9 cellular contexts compared by ENCODE assay signal in genomic region chr12:122862872-122863701, GRCh38. TPM values are rescaled to one million over a fixed set of nuclear protein-coding genes. Genes with fewer than 3 reads are reported as not detected.
A peak's percentile ranks its signal among the peaks of the same experiment; 100 is the strongest.
DNase-seq lines count a peak whose midpoint lies in the region; ATAC-seq and TF ChIP-seq lines count a peak whose summit lies in the region.
"Had no signal": no experiment of that assay in that cellular context is flagged by ENCODE, and none has a peak within 500 bp of the region (broad histone marks: within the 10 kb centered on the region; RNA-seq: fewer than 3 reads in every experiment).

No MANE protein-coding gene starts in this region.

- H3K9me3 Mint-ChIP-seq in memory B cell, result no peaks in the 10 kb centered on the region

- H3K4me1 Mint-ChIP-seq in memory B cell, result peaks cover 23% of the 10 kb centered on the region

- H3K9me3 ChIP-seq in BLaER1 treated with 17β-estradiol and CSF1 and Interleukin-3, amounts not matched to agents 10 nM and 100 nM (replicated peaks in 1 of 11), result no peaks in the 10 kb centered on the region
- H3K9me3 ChIP-seq in body of pancreas, result no peaks in the 10 kb centered on the region
- H3K9me3 ChIP-seq in MM.1S (replicated peaks; ENCODE audit: insufficient read depth, low read length), result no peaks in the 10 kb centered on the region

- intact Hi-C loops in body of pancreas (cut with DNase I), result no loop called here

- WGBS in body of pancreas, 2 donors, result 61 to 66% methylated on average over 6 to 11 of the region's 12 CpGs

- peaks cover 25% of the 10 kb centered on the region for H3K79me2 ChIP-seq in MM.1S (ENCODE audit: low read length)

- no peaks in the 10 kb centered on the region for H3K27me3 Mint-ChIP-seq in memory B cell

- peak overlapping the region in 5 of 11 experiments; percentile 15 to 61 (median 54); a peak in 9 of 22 replicates for H3K9ac ChIP-seq in BLaER1 treated with 17β-estradiol and CSF1 and Interleukin-3, amounts not matched to agents 10 nM and 100 nM
- no peak overlapping the region for H3K9ac ChIP-seq in MM.1S (ENCODE audit: low read length)

- ATAC-seq in body of pancreas (no peak), memory B cell (ENCODE audit: low read depth) (peak; percentile 52), HG02678 (IDR thresholded peaks at IDR 0.05; ENCODE audit: unreplicated experiment) (no peak), GM18873 (IDR thresholded peaks at IDR 0.05; ENCODE audit: low FRiP score, unreplicated experiment) (no peak)

- peak overlapping the region in 1 of 10 experiments; percentile 0; a peak in 1 of 20 replicates for H3K4me3 ChIP-seq in BLaER1 treated with 17β-estradiol and CSF1 and Interleukin-3, amounts not matched to agents 10 nM and 100 nM
- no peak overlapping the region for H3K4me3 ChIP-seq in body of pancreas
- H3K4me3 ChIP-seq in MM.1S (ENCODE audit: low read length), result no peak overlapping the region

- H4K20me1 ChIP-seq in BLaER1 treated with 17β-estradiol and CSF1 and Interleukin-3, amounts not matched to agents 10 nM and 100 nM, result peaks cover 34 to 88% (median 70%) of the 10 kb centered on the region in 11 experiments; a peak in 21 of 22 replicates
- no peaks in the 10 kb centered on the region for H4K20me1 ChIP-seq in MM.1S (ENCODE audit: insufficient read depth, low read length)

- 0 out of 2 replicates have a peak, but pooled peaks cover 5% of the 10 kb centered on the region for H3F3A ChIP-seq in MM.1S (ENCODE audit: insufficient read depth, low read length)

- DNase-seq in NCI-H187 (lab: John Stamatoyannopoulos, UW) (peak; percentile 77 to 90), body of pancreas (peak in 3 of 4 donors; percentile 41 to 68 (median 58)), memory B cell (ENCODE audit: low spot score in 2 of 2) (no peak), MM.1S (no peak)
- no peak for DNase-seq in activated CD8-positive, alpha-beta memory T cell treated with anti-CD3 and anti-CD28 coated beads, Interleukin-2, amount 50 U/mL, for 48 hours

- H3K27ac Mint-ChIP-seq in memory B cell, result peak overlapping the region; percentile 31

- H3K36me3 Mint-ChIP-seq in memory B cell, result peaks cover 7% of the 10 kb centered on the region

- no peak overlapping the region for H2AFZ ChIP-seq in MM.1S (ENCODE audit: low read length)

- no peaks in the 10 kb centered on the region for H3K9me2 ChIP-seq in MM.1S (replicated peaks; ENCODE audit: insufficient read depth, low read length)

- peak overlapping the region; percentile 13 to 92 (median 70); a peak in 19 of 22 replicates for H3K4me2 ChIP-seq in BLaER1 treated with 17β-estradiol and CSF1 and Interleukin-3, amounts not matched to agents 10 nM and 100 nM
- no peak overlapping the region for H3K4me2 ChIP-seq in MM.1S (ENCODE audit: low read depth, low read length)

- H3K4me1 ChIP-seq in BLaER1 treated with 17β-estradiol and CSF1 and Interleukin-3, amounts not matched to agents 10 nM and 100 nM, result peaks cover 52 to 90% (median 77%) of the 10 kb centered on the region in 10 experiments
- H3K4me1 ChIP-seq in body of pancreas, result peaks cover 82% of the 10 kb centered on the region
- H3K4me1 ChIP-seq in MM.1S (ENCODE audit: low read length), result no peaks in the 10 kb centered on the region

- TF ChIP-seq CTCF in body of pancreas (IDR thresholded peaks at IDR 0.05), result no peak
- TF ChIP-seq CTCF in MM.1S (IDR thresholded peaks at IDR 0.05; ENCODE audit: low read length), result no peak

- TF ChIP-seq POLR2A in body of pancreas (IDR thresholded peaks at IDR 0.05), result peak in 1 of 3 donors; percentile 8

- H3K27ac ChIP-seq in BLaER1 treated with 17β-estradiol and CSF1 and Interleukin-3, amounts not matched to agents 10 nM and 100 nM, result peak overlapping the region in 2 of 11 experiments; percentile 35 to 52; a peak in 4 of 22 replicates
- peak overlapping the region in 3 of 4 donors; percentile 26 to 78 (median 61) for H3K27ac ChIP-seq in body of pancreas
- no peak overlapping the region; the same call in 1 of the 2 replicates for H3K27ac ChIP-seq in MM.1S (ENCODE audit: low read length)
- H3K27ac ChIP-seq: HL-60 had no signal

- H3K27me3 ChIP-seq in BLaER1 treated with 17β-estradiol and CSF1 and Interleukin-3, amounts not matched to agents 10 nM and 100 nM, result peaks cover 0 to 12% (median 0%) of the 10 kb centered on the region in 11 experiments; a peak in 1 of 22 replicates
- H3K27me3 ChIP-seq in body of pancreas (no peaks in the 10 kb centered on the region), MM.1S (replicated peaks; ENCODE audit: insufficient read depth, low read length) (no peaks in the 10 kb centered on the region)

- H3K4me3 Mint-ChIP-seq in memory B cell, result peak overlapping the region; percentile 44

- peaks cover 25 to 59% (median 29%) of the 10 kb centered on the region in 11 experiments for H3K36me3 ChIP-seq in BLaER1 treated with 17β-estradiol and CSF1 and Interleukin-3, amounts not matched to agents 10 nM and 100 nM
- H3K36me3 ChIP-seq in body of pancreas (replicated peaks in 1 of 2; ENCODE audit: insufficient read depth in 1 of 2, low read depth in 2 of 2), result peaks cover 0 to 2% of the 10 kb centered on the region in 2 donors
- H3K36me3 ChIP-seq in MM.1S (replicated peaks; ENCODE audit: insufficient read depth, low read length), result no peaks in the 10 kb centered on the region

RNA-seq across cellular contexts. Expression of gene HIP1R, which starts 27.8 kb away (rescaled TPM):
- 100 to 1,000 TPM; 111 to 183 TPM for total RNA-seq in body of pancreas

RNA-seq across cellular contexts. Expression of gene VPS37B, which starts 32.8 kb away (rescaled TPM):
- total RNA-seq in body of pancreas, result 10 to 100 TPM; 18.7 to 46.8 TPM

Comparison
In these comparisons a context has a peak if more than half of its experiments do, and no peak if none do; other contexts are left out.
1. DNase-seq: peak in NCI-H187 (2 of 2) and body of pancreas (3 of 4); none in memory B cell (0 of 2), activated CD8-positive, alpha-beta memory T cell treated with anti-CD3 and anti-CD28 coated beads, Interleukin-2, amount 50 U/mL, for 48 hours (single experiment) and MM.1S (single experiment).